ENCODE assay signal across 1 cellular context in the genomic region with DNA sequence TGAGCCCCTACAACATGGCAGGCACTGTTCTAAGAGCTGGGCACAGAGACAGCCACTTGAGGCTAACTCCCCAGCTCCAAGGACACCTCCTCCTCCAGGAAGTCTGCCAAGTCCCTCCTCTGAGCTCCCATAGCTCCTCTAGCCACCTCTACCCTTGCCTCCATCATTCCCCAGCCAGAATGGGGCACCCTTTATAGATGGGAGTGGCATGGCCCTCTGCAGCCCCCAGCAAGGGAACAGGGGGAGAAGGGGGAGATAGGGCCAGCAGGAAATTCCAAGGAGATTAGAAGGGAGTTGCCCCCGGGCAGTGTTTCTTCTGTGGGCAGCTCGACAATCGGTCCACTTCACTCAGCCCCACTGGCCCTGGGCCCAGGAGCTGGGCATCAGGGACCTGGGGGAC.
TF ChIP-seq lines count a peak whose summit lies in the region.

No MANE protein-coding gene starts in this region.

TF ChIP-seq in HepG2, 621 proteins besides CTCF, POLR2A, EP300 and RAD21 (continued from another document):
- TF ChIP-seq, protein P1, sequence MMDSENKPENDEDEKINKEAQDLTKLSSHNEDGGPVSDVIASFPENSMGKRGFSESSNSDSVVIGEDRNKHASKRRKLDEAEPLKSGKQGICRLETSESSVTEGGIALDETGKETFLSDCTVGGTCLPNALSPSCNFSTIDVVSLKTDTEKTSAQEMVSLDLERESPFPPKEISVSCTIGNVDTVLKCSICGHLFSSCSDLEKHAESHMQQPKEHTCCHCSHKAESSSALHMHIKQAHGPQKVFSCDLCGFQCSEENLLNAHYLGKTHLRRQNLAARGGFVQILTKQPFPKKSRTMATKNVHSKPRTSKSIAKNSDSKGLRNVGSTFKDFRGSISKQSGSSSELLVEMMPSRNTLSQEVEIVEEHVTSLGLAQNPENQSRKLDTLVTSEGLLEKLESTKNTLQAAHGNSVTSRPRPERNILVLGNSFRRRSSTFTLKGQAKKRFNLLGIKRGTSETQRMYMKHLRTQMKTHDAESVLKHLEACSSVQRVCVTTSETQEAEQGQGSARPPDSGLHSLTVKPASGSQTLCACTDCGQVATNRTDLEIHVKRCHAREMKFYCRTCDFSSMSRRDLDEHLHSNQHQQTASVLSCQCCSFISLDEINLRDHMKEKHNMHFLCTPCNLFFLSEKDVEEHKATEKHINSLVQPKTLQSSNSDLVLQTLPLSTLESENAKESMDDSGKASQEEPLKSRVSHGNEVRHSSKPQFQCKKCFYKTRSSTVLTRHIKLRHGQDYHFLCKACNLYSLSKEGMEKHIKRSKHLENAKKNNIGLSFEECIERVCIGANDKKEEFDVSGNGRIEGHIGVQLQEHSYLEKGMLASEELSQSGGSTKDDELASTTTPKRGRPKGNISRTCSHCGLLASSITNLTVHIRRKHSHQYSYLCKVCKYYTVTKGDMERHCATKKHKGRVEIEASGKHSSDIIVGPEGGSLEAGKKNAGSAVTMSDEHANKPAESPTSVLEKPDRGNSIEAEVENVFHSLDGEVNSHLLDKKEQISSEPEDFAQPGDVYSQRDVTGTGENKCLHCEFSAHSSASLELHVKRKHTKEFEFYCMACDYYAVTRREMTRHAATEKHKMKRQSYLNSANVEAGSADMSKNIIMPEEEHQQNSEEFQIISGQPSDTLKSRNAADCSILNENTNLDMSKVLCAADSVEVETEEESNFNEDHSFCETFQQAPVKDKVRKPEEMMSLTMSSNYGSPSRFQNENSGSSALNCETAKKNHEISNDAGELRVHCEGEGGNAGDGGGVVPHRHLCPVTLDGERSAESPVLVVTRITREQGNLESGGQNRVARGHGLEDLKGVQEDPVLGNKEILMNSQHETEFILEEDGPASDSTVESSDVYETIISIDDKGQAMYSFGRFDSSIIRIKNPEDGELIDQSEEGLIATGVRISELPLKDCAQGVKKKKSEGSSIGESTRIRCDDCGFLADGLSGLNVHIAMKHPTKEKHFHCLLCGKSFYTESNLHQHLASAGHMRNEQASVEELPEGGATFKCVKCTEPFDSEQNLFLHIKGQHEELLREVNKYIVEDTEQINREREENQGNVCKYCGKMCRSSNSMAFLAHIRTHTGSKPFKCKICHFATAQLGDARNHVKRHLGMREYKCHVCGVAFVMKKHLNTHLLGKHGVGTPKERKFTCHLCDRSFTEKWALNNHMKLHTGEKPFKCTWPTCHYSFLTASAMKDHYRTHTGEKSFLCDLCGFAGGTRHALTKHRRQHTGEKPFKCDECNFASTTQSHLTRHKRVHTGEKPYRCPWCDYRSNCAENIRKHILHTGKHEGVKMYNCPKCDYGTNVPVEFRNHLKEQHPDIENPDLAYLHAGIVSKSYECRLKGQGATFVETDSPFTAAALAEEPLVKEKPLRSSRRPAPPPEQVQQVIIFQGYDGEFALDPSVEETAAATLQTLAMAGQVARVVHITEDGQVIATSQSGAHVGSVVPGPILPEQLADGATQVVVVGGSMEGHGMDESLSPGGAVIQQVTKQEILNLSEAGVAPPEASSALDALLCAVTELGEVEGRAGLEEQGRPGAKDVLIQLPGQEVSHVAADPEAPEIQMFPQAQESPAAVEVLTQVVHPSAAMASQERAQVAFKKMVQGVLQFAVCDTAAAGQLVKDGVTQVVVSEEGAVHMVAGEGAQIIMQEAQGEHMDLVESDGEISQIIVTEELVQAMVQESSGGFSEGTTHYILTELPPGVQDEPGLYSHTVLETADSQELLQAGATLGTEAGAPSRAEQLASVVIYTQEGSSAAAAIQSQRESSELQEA (CRISPR knock-in tag; IDR thresholded peaks at IDR 0.05; ENCODE audit: not compliant biosample characterization): peak; percentile 35
TF ChIP-seq in HepG2: peak in this region for 1.
